Comparison of ENCODE assay signal across 1 cellular context in the genomic region with DNA sequence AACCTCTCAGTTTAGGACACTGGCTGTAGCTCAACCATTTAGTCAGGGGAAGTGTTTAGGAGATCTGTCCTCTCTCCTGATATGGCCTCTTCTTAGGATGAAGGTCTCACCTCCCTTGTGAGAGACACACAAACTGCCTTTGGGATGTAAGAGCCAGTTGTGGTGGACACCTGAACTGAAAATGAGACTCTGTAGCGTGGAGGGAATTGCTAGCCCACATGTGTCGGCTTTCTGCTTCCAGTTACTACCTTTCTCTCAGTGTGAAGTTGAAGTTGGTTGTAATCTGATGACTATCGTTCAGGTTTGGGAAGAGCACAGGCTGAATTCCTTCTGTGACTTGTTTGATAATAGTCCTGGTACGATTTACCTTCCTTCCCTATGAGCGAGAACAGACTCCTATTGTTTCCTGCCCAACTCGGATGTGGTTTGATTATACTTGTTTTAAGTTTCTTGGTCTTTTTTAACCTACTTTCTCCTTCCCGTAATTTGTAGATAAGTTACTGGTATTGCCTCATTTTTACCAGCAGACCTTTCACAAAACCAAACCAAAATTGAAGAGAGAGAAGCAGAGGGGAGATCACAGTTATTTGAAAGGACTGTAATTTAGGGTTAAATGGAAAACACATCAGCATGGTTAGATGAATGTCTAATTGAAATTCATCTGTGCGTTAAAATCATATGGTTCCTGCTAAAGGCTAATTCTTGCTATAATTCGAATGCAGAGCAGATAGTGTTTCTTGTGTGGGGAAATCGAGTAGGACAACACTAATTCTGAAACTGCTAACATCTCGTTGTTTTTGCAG.
TF ChIP-seq lines count a peak whose summit lies in the region.

No MANE protein-coding gene starts in this region.

TF ChIP-seq in IMR-90, 13 proteins besides CTCF, POLR2A, EP300 and RAD21:
- TF ChIP-seq NFE2L2 (IDR thresholded peaks at IDR 0.05; ENCODE audit: low read depth, low read length) (no peak), SMC3 (IDR thresholded peaks at IDR 0.05; ENCODE audit: low read depth, low read length) (no peak), MAZ (IDR thresholded peaks at IDR 0.05; ENCODE audit: borderline replicate concordance, low read depth, low read length) (no peak), BHLHE40 (IDR thresholded peaks at IDR 0.05; ENCODE audit: low read depth, low read length) (no peak)
- TF ChIP-seq, protein P1, sequence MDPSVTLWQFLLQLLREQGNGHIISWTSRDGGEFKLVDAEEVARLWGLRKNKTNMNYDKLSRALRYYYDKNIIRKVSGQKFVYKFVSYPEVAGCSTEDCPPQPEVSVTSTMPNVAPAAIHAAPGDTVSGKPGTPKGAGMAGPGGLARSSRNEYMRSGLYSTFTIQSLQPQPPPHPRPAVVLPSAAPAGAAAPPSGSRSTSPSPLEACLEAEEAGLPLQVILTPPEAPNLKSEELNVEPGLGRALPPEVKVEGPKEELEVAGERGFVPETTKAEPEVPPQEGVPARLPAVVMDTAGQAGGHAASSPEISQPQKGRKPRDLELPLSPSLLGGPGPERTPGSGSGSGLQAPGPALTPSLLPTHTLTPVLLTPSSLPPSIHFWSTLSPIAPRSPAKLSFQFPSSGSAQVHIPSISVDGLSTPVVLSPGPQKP (IDR thresholded peaks at IDR 0.05; ENCODE audit: borderline replicate concordance, low read depth, low read length): no peak
